Comparison of ENCODE assay signal across 15 cellular contexts in genomic region chr1:20992327-20993056, GRCh38.
DNase-seq lines count a peak whose midpoint lies in the region; ATAC-seq, FAIRE-seq and TF ChIP-seq lines count a peak whose summit lies in the region.
"Had no signal": no experiment of that assay in that cellular context is flagged by ENCODE, and none has a peak within 500 bp of the region (broad histone marks: within the 10 kb centered on the region; RNA-seq: fewer than 3 reads in every experiment).

No MANE protein-coding gene starts in this region.

- H3F3A ChIP-seq in GM23248 (ENCODE audit: insufficient read depth) = peaks cover 14% of the 10 kb centered on the region

- H3K9me2 ChIP-seq in GM23248 (ENCODE audit: insufficient read depth) = no peaks in the 10 kb centered on the region

- H3K9me3 Mint-ChIP-seq in CD14-positive monocyte (no peaks in the 10 kb centered on the region), natural killer cell (no peaks in the 10 kb centered on the region)
- H3K9me3 Mint-ChIP-seq: dendritic cell treated with granulocyte-macrophage colony-stimulating factor and Interleukin-4, amounts not matched to agents 40 ng/mL and 50 ng/mL, for 4 days; IgD-negative memory B cell; naive thymus-derived CD4-positive, alpha-beta T cell had no signal

- H3K9me3 ChIP-seq in GM23248 (ENCODE audit: low read depth) (no peaks in the 10 kb centered on the region), adipocyte (ENCODE audit: control insufficient read depth, low read length) (no peaks in the 10 kb centered on the region), esophagus muscularis mucosa (no peaks in the 10 kb centered on the region)

- FAIRE-seq in RCC 7860 (lab: Jason Lieb, UNC) = no peak

- H3K27ac ChIP-seq in GM23248 (peak overlapping the region; percentile 19; the same call in 1 of the 2 replicates), esophagus muscularis mucosa (replicated peaks in 1 of 4) (no peak overlapping the region)

- intact Hi-C loops in CD14-positive monocyte (cut with micrococcal nuclease) = loop anchor here in 1 of 2 donors (5.0 kb wide), 1 partner anchor 205 kb away; no protein-coding TSS in a partner anchor
- intact Hi-C loops in natural killer cell (cut with micrococcal nuclease) = no loop called here
- intact Hi-C loops in esophagus muscularis mucosa (cut with DNase I) = no loop called here

- H3K36me3 Mint-ChIP-seq in CD14-positive monocyte = peaks cover 12 to 18% of the 10 kb centered on the region in 2 donors
- no peaks in the 10 kb centered on the region for H3K36me3 Mint-ChIP-seq in natural killer cell

- TF ChIP-seq CTCF in CD14-positive monocyte (IDR thresholded peaks at IDR 0.05) = no peak
- no peak for TF ChIP-seq CTCF in natural killer cell (IDR thresholded peaks at IDR 0.05)
- TF ChIP-seq CTCF in esophagus muscularis mucosa (IDR thresholded peaks at IDR 0.05) = no peak

- H3K4me1 Mint-ChIP-seq in CD14-positive monocyte = peaks cover 22% of the 10 kb centered on the region
- peaks cover 38 to 42% of the 10 kb centered on the region in 2 donors for H3K4me1 Mint-ChIP-seq in natural killer cell

- 94 to 100% methylated on average over 2 of the region's 2 CpGs for WGBS in GM23248 (ENCODE audit: low coverage in 1 of 2, low lambda C conversion rate in 2 of 2, missing lambda C conversion rate in 2 of 2), 2 experiments
- WGBS in esophagus muscularis mucosa = 70% methylated on average over 2 of the region's 2 CpGs

- no peak for TF ChIP-seq POLR2A in esophagus muscularis mucosa (IDR thresholded peaks at IDR 0.05; ENCODE audit: low read depth)

- H3K4me1 ChIP-seq in GM23248 (ENCODE audit: insufficient read depth) = peaks cover 13% of the 10 kb centered on the region
- H3K4me1 ChIP-seq in adipocyte (ENCODE audit: control insufficient read depth, insufficient read depth, low read length) = peaks cover 46% of the 10 kb centered on the region
- peaks cover 0 to 12% (median 11%) of the 10 kb centered on the region in 4 donors for H3K4me1 ChIP-seq in esophagus muscularis mucosa

- H3K4me3 Mint-ChIP-seq in CD14-positive monocyte = no peak overlapping the region
- H3K4me3 Mint-ChIP-seq in natural killer cell = peak overlapping the region; percentile 51
- H3K4me3 Mint-ChIP-seq: dendritic cell treated with granulocyte-macrophage colony-stimulating factor and Interleukin-4, amounts not matched to agents 40 ng/mL and 50 ng/mL, for 4 days had no signal

- H3K27me3 ChIP-seq in GM23248 (replicated peaks; ENCODE audit: insufficient read depth) (no peaks in the 10 kb centered on the region), adipocyte (replicated peaks; ENCODE audit: control insufficient read depth, insufficient read depth, low read length) (no peaks in the 10 kb centered on the region), esophagus muscularis mucosa (no peaks in the 10 kb centered on the region)

- H3K4me2 ChIP-seq in GM23248 (ENCODE audit: unreplicated experiment) = peak overlapping the region; percentile 43

- H2AFZ ChIP-seq in GM23248 = no peak overlapping the region

- no peak for DNase-seq in CD14-positive monocyte (ENCODE audit: low spot score)
- peak; percentile 55 for DNase-seq in GM23248
- DNase-seq in adipocyte (ENCODE audit: low read depth) = peak; percentile 87
- DNase-seq in natural killer cell = no peak
- no peak for DNase-seq in NK-92 treated with Interleukin-12 subunit alpha and Interleukin-12 subunit beta, amount 100 ng/mL, for 24 hours (lab: John Stamatoyannopoulos, UW)
- DNase-seq in esophagus muscularis mucosa (ENCODE audit: extremely low spot score) = no peak
- DNase-seq in amniotic stem cell (lab: John Stamatoyannopoulos, UW) = no peak
- DNase-seq in RCC 7860 (ENCODE audit: low spot score) = no peak
- DNase-seq: activated CD8-positive, alpha-beta memory T cell treated with anti-CD3 and anti-CD28 coated beads, Interleukin-2, amount 50 U/mL, for 48 hours; naive thymus-derived CD4-positive, alpha-beta T cell; NCI-H526 treated with DMSO at 0.1 percent for 48 hours; stimulated activated CD4-positive, alpha-beta T cell treated with anti-CD3 and anti-CD28 coated beads, Interleukin-1b, Interleukin-23, amount 100 ng/mL, for 48 hours; SW 1271 had no signal

- no peak for ATAC-seq in natural killer cell
- ATAC-seq: naive thymus-derived CD4-positive, alpha-beta T cell had no signal

- in situ Hi-C loops in GM23248 (cut with MboI) = loop anchor here (25.0 kb wide), 1 partner anchor 195 kb away; the partner anchor contains the start of gene EIF4G3

- peaks cover 79% of the 10 kb centered on the region for H3K79me2 ChIP-seq in GM23248 (ENCODE audit: insufficient read depth)

- H3K27ac Mint-ChIP-seq in CD14-positive monocyte (peak overlapping the region; percentile 27 to 84 (median 65)), natural killer cell (peak overlapping the region; percentile 76 to 81)
- H3K27ac Mint-ChIP-seq: dendritic cell treated with granulocyte-macrophage colony-stimulating factor and Interleukin-4, amounts not matched to agents 40 ng/mL and 50 ng/mL, for 4 days had no signal

- H3K9ac ChIP-seq in GM23248 (no peak overlapping the region), adipocyte (ENCODE audit: low read length) (peak overlapping the region; percentile 75)

- H3K4me3 ChIP-seq in GM23248 = no peak overlapping the region
- H3K4me3 ChIP-seq in adipocyte (ENCODE audit: low read length) = peak overlapping the region; percentile 68
- H3K4me3 ChIP-seq in esophagus muscularis mucosa = no peak overlapping the region

- no peaks in the 10 kb centered on the region for H3K27me3 Mint-ChIP-seq in CD14-positive monocyte (ENCODE audit: low read depth in 3 of 3)
- no peaks in the 10 kb centered on the region for H3K27me3 Mint-ChIP-seq in natural killer cell (ENCODE audit: low read depth in 2 of 2)
- H3K27me3 Mint-ChIP-seq: dendritic cell treated with granulocyte-macrophage colony-stimulating factor and Interleukin-4, amounts not matched to agents 40 ng/mL and 50 ng/mL, for 4 days; IgD-negative memory B cell; naive thymus-derived CD4-positive, alpha-beta T cell had no signal

- no peaks in the 10 kb centered on the region for H3K36me3 ChIP-seq in GM23248 (ENCODE audit: low read depth)
- no peaks in the 10 kb centered on the region for H3K36me3 ChIP-seq in adipocyte (ENCODE audit: control insufficient read depth, insufficient read depth, low read length, severe bottlenecking)
- H3K36me3 ChIP-seq in esophagus muscularis mucosa = peaks cover 0 to 4% (median 0%) of the 10 kb centered on the region in 4 donors

- peaks cover 4% of the 10 kb centered on the region; the same call in 1 of the 2 replicates for H4K20me1 ChIP-seq in GM23248 (ENCODE audit: insufficient read depth)

- no peak for TF ChIP-seq EP300 in esophagus muscularis mucosa (IDR thresholded peaks at IDR 0.05)

Comparison
In these comparisons a context has a peak if more than half of its experiments do, and no peak if none do; other contexts are left out.
1. DNase-seq: peak in GM23248 (single experiment) and adipocyte (single experiment); none in CD14-positive monocyte (single experiment), natural killer cell (single experiment), NK-92 treated with Interleukin-12 subunit alpha and Interleukin-12 subunit beta, amount 100 ng/mL, for 24 hours (single experiment), esophagus muscularis mucosa (single experiment), amniotic stem cell (single experiment) and RCC 7860 (single experiment).